Comparison of ENCODE assay signal across 27 cellular contexts in the genomic region with DNA sequence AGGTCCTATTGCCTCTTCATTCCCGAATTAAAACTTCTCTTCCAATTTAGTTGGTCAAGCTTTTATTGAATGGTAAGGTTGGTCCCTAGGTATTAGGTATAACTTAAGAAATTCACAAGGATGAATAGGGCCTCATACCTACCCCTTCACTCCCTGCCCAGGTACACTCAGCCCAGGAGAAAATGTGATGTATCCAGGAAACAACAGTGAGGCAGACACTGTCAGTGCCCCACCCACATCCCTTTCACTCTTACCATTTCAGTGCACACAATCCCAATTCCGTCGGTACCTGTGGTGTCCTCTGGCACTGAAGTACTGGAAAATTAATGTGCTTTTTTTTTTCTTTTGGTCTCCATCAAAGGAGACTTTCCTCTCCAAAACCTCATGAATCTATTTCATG. TPM values are rescaled to one million over a fixed set of nuclear protein-coding genes. Genes with fewer than 3 reads are reported as not detected.
"Had no signal": no experiment of that assay in that cellular context is flagged by ENCODE, and none has a peak within 500 bp of the region (broad histone marks: within the 10 kb centered on the region; RNA-seq: fewer than 3 reads in every experiment).

No MANE protein-coding gene starts in this region.

- DNase-seq: cerebellar nuclear complex; gastrocnemius medialis; heart right ventricle; hypothalamus; left lung; lower lobe of right lung; midbrain; naive B cell; psoas muscle; retina; right lobe of liver; stimulated activated CD4-positive, alpha-beta T cell treated with anti-CD3 and anti-CD28 coated beads, Interleukin-15, amount 100 ng/mL, for 24 hours; stimulated activated CD4-positive, alpha-beta T cell treated with anti-CD3 and anti-CD28 coated beads, Interleukin-1b, Interleukin-23, amount 100 ng/mL, for 48 hours; stimulated activated CD4-positive, alpha-beta T cell treated with anti-CD3 and anti-CD28 coated beads, Interleukin-4, amount 100 ng/mL, for 24 hours; tibial artery; upper lobe of right lung had no signal

- H3K9me3 Mint-ChIP-seq: dendritic cell treated with granulocyte-macrophage colony-stimulating factor and Interleukin-4, amounts not matched to agents 40 ng/mL and 50 ng/mL, for 4 days; memory B cell; naive B cell; nephron; stimulated activated memory B cell treated with anti-CD40 and anti-IgM and Interleukin-4, amounts not matched to agents 10 μg/mL and 1 μg/mL and 100 μg/mL, for 72 hours; stimulated activated naive CD8-positive, alpha-beta T cell treated with anti-CD3 and anti-CD28 coated beads, Interleukin-15, Interleukin-2, amounts not matched to agents 100 ng/mL and 50 ng/mL, for 24 hours had no signal

- H3K4me1 ChIP-seq: gastrocnemius medialis, left lung, lower lobe of right lung, psoas muscle, right lobe of liver, tibial artery, upper lobe of right lung had no signal

- H3K27me3 ChIP-seq: gastrocnemius medialis, heart right ventricle, left lung, right lobe of liver, tibial artery, upper lobe of right lung had no signal

- ATAC-seq: esophagus mucosa; gastrocnemius medialis; heart right ventricle; psoas muscle; stimulated activated memory B cell treated with anti-CD40 and anti-IgM and Interleukin-4, amounts not matched to agents 10 μg/mL and 1 μg/mL and 100 μg/mL, for 72 hours had no signal

- H3K27me3 Mint-ChIP-seq: dendritic cell treated with granulocyte-macrophage colony-stimulating factor and Interleukin-4, amounts not matched to agents 40 ng/mL and 50 ng/mL, for 4 days; memory B cell; naive B cell; stimulated activated memory B cell treated with anti-CD40 and anti-IgM and Interleukin-4, amounts not matched to agents 10 μg/mL and 1 μg/mL and 100 μg/mL, for 72 hours; stimulated activated naive CD8-positive, alpha-beta T cell treated with anti-CD3 and anti-CD28 coated beads, Interleukin-15, Interleukin-2, amounts not matched to agents 100 ng/mL and 50 ng/mL, for 24 hours had no signal

- H3K4me3 Mint-ChIP-seq: dendritic cell treated with granulocyte-macrophage colony-stimulating factor and Interleukin-4, amounts not matched to agents 40 ng/mL and 50 ng/mL, for 4 days; memory B cell; naive B cell; nephron; stimulated activated memory B cell treated with anti-CD40 and anti-IgM and Interleukin-4, amounts not matched to agents 10 μg/mL and 1 μg/mL and 100 μg/mL, for 72 hours; stimulated activated naive CD8-positive, alpha-beta T cell treated with anti-CD3 and anti-CD28 coated beads, Interleukin-15, Interleukin-2, amounts not matched to agents 100 ng/mL and 50 ng/mL, for 24 hours had no signal

- H3K36me3 Mint-ChIP-seq: memory B cell; naive B cell; stimulated activated memory B cell treated with anti-CD40 and anti-IgM and Interleukin-4, amounts not matched to agents 10 μg/mL and 1 μg/mL and 100 μg/mL, for 72 hours had no signal

- H3K9me3 ChIP-seq: gastrocnemius medialis, heart right ventricle, left lung, lower lobe of right lung, psoas muscle, right lobe of liver, tibial artery, upper lobe of right lung had no signal

- H3K27ac Mint-ChIP-seq: dendritic cell treated with granulocyte-macrophage colony-stimulating factor and Interleukin-4, amounts not matched to agents 40 ng/mL and 50 ng/mL, for 4 days; memory B cell; nephron; stimulated activated memory B cell treated with anti-CD40 and anti-IgM and Interleukin-4, amounts not matched to agents 10 μg/mL and 1 μg/mL and 100 μg/mL, for 72 hours; stimulated activated naive CD8-positive, alpha-beta T cell treated with anti-CD3 and anti-CD28 coated beads, Interleukin-15, Interleukin-2, amounts not matched to agents 100 ng/mL and 50 ng/mL, for 24 hours had no signal

- H3K36me3 ChIP-seq: gastrocnemius medialis, heart right ventricle, left lung, lower lobe of right lung, right lobe of liver, upper lobe of right lung had no signal

- H3K27ac ChIP-seq: gastrocnemius medialis, lower lobe of right lung, psoas muscle, right lobe of liver, tibial artery, upper lobe of right lung had no signal

- H3K4me1 Mint-ChIP-seq: memory B cell; stimulated activated memory B cell treated with anti-CD40 and anti-IgM and Interleukin-4, amounts not matched to agents 10 μg/mL and 1 μg/mL and 100 μg/mL, for 72 hours had no signal

- H3K4me3 ChIP-seq: gastrocnemius medialis, heart right ventricle, left lung, lower lobe of right lung, psoas muscle, right lobe of liver, tibial artery, upper lobe of right lung had no signal

- FAIRE-seq: colon, islet of Langerhans had no signal

RNA-seq across cellular contexts. Expression of a gene that starts 10.5 kb away (rescaled TPM):
- total RNA-seq: esophagus mucosa, fibroblast of lung, gastrocnemius medialis, heart right ventricle, left lung, lower lobe of right lung, omental fat pad, psoas muscle, right lobe of liver, temporal lobe, upper lobe of right lung had no signal
- polyA plus RNA-seq: fibroblast of lung, heart right ventricle had no signal
